ENCODE assay signal across 9 cellular contexts in genomic region chr1:203321273-203322052, GRCh38. TPM values are rescaled to one million over a fixed set of nuclear protein-coding genes. Genes with fewer than 3 reads are reported as not detected.
DNase-seq lines count a peak whose midpoint lies in the region; ATAC-seq and TF ChIP-seq lines count a peak whose summit lies in the region.
"Had no signal": no experiment of that assay in that cellular context is flagged by ENCODE, and none has a peak within 500 bp of the region (broad histone marks: within the 10 kb centered on the region; RNA-seq: fewer than 3 reads in every experiment).

No MANE protein-coding gene starts in this region.

- no peaks in the 10 kb centered on the region for H3K9me3 Mint-ChIP-seq in activated CD4-positive, alpha-beta T cell treated with anti-CD3 and anti-CD28 coated beads for 36 hours (ENCODE audit: low read depth)

- H4K20me1 ChIP-seq in GM23248 (ENCODE audit: insufficient read depth) = no peaks in the 10 kb centered on the region

- H3K4me1 Mint-ChIP-seq in activated CD4-positive, alpha-beta T cell treated with anti-CD3 and anti-CD28 coated beads for 36 hours = peaks cover 83% of the 10 kb centered on the region

- H3K4me3 Mint-ChIP-seq in activated CD4-positive, alpha-beta T cell treated with anti-CD3 and anti-CD28 coated beads for 36 hours = peak overlapping the region; percentile 29

- H3K27ac Mint-ChIP-seq in activated CD4-positive, alpha-beta T cell treated with anti-CD3 and anti-CD28 coated beads for 36 hours = peak overlapping the region; percentile 80

- H3K9me3 ChIP-seq in SJCRH30 (replicated peaks) = no peaks in the 10 kb centered on the region
- no peaks in the 10 kb centered on the region for H3K9me3 ChIP-seq in gastroesophageal sphincter
- no peaks in the 10 kb centered on the region for H3K9me3 ChIP-seq in stomach
- H3K9me3 ChIP-seq in GM23248 (ENCODE audit: low read depth) = no peaks in the 10 kb centered on the region
- H3K9me3 ChIP-seq: A549 had no signal

- no peak overlapping the region for H3K4me3 ChIP-seq in SJCRH30
- no peak overlapping the region for H3K4me3 ChIP-seq in gastroesophageal sphincter
- no peak overlapping the region for H3K4me3 ChIP-seq in stomach
- no peak overlapping the region for H3K4me3 ChIP-seq in GM23248
- H3K4me3 ChIP-seq: A549 had no signal

- no peak overlapping the region for H3K9ac ChIP-seq in GM23248

- POLR2A ChIA-PET in activated CD4-positive, alpha-beta T cell treated with anti-CD3 and anti-CD28 coated beads for 36 hours (lab: Charles Lee) = interaction anchor here (1.0 to 3.2 kb wide), 4 partner anchors 13 to 44 kb away, joined by 3 to 63 read pairs (median 10); partner anchors contain the start of gene BTG2

- H3K36me3 ChIP-seq in SJCRH30 (no peaks in the 10 kb centered on the region), gastroesophageal sphincter (no peaks in the 10 kb centered on the region), stomach (no peaks in the 10 kb centered on the region), GM23248 (ENCODE audit: low read depth) (no peaks in the 10 kb centered on the region)

- no peak for ATAC-seq in activated CD4-positive, alpha-beta T cell treated with anti-CD3 and anti-CD28 coated beads for 36 hours
- ATAC-seq in gastroesophageal sphincter (no peak), GM21367 (IDR thresholded peaks at IDR 0.05; ENCODE audit: unreplicated experiment) (no peak)
- ATAC-seq: A549 had no signal

- no peak overlapping the region for H3K4me2 ChIP-seq in GM23248 (ENCODE audit: unreplicated experiment)
- H3K4me2 ChIP-seq: A549 had no signal

- peak overlapping the region; percentile 42 for H3K27ac ChIP-seq in SJCRH30
- peak overlapping the region in 3 of 4 donors; percentile 66 to 98 (median 86) for H3K27ac ChIP-seq in gastroesophageal sphincter
- peak overlapping the region; percentile 63 to 98 (median 96) for H3K27ac ChIP-seq in stomach
- no peak overlapping the region for H3K27ac ChIP-seq in GM23248
- H3K27ac ChIP-seq: A549 had no signal

- no peak for TF ChIP-seq EP300 in gastroesophageal sphincter (IDR thresholded peaks at IDR 0.05)
- no peak for TF ChIP-seq EP300 in stomach (IDR thresholded peaks at IDR 0.05)

- DNase-seq in activated CD4-positive, alpha-beta T cell treated with anti-CD3 and anti-CD28 coated beads for 36 hours = no peak
- no peak for DNase-seq in activated CD4-positive, alpha-beta T cell treated with anti-CD3 and anti-CD28 coated beads, Interleukin-2, amount 50 U/mL, for 1 hour
- no peak for DNase-seq in SJCRH30
- no peak for DNase-seq in stomach
- no peak for DNase-seq in GM23248
- no peak for DNase-seq in iPS-NIHi7 (ENCODE audit: extremely low spot score)

- H3F3A ChIP-seq in GM23248 (ENCODE audit: insufficient read depth) = no peaks in the 10 kb centered on the region

- H3K79me2 ChIP-seq in GM23248 (ENCODE audit: insufficient read depth) = no peaks in the 10 kb centered on the region

- no peaks in the 10 kb centered on the region for H3K9me2 ChIP-seq in GM23248 (ENCODE audit: insufficient read depth)

- H3K4me1 ChIP-seq in SJCRH30 (peaks cover 62% of the 10 kb centered on the region), gastroesophageal sphincter (peaks cover 3 to 78% (median 33%) of the 10 kb centered on the region in 3 donors), stomach (peaks cover 82 to 95% (median 85%) of the 10 kb centered on the region in 4 donors), GM23248 (ENCODE audit: insufficient read depth) (no peaks in the 10 kb centered on the region)

- WGBS in gastroesophageal sphincter (ENCODE audit: low coverage in 1 of 2), 2 donors = 91 to 100% methylated on average over 1 to 4 of the region's 6 CpGs
- 49 to 72% (median 57%) methylated on average over 6 of the region's 6 CpGs for WGBS in stomach, 5 donors
- WGBS in GM23248 (ENCODE audit: low coverage in 1 of 2, low lambda C conversion rate in 2 of 2, missing lambda C conversion rate in 2 of 2), 2 experiments = 50 to 58% methylated on average over 6 of the region's 6 CpGs

- CTCF ChIA-PET in activated CD4-positive, alpha-beta T cell treated with anti-CD3 and anti-CD28 coated beads for 36 hours (lab: Charles Lee) = interaction anchor here (0.6 to 9.9 kb wide), 10 partner anchors 12 to 1107 kb away, joined by 3 to 249 read pairs (median 4); no protein-coding TSS in a partner anchor

- no peaks in the 10 kb centered on the region for H3K27me3 Mint-ChIP-seq in activated CD4-positive, alpha-beta T cell treated with anti-CD3 and anti-CD28 coated beads for 36 hours

- TF ChIP-seq CTCF in gastroesophageal sphincter (IDR thresholded peaks at IDR 0.05) (no peak), stomach (IDR thresholded peaks at IDR 0.05) (no peak)

- no peak overlapping the region for H2AFZ ChIP-seq in GM23248

- intact Hi-C loops in activated CD4-positive, alpha-beta T cell treated with anti-CD3 and anti-CD28 coated beads for 36 hours (cut with DNase I, micrococcal nuclease) = loop anchor here in 1 of 2 experiments (10.0 kb wide), 2 partner anchors 1183 to 1963 kb away; no protein-coding TSS in a partner anchor
- intact Hi-C loops in stomach (cut with DNase I; ENCODE audit: low total_unique reads) = no loop called here

- no peaks in the 10 kb centered on the region for H3K36me3 Mint-ChIP-seq in activated CD4-positive, alpha-beta T cell treated with anti-CD3 and anti-CD28 coated beads for 36 hours (ENCODE audit: low read depth)

- TF ChIP-seq POLR2A in gastroesophageal sphincter (IDR thresholded peaks at IDR 0.05) = no peak
- no peak for TF ChIP-seq POLR2A in stomach (IDR thresholded peaks at IDR 0.05)

- in situ Hi-C loops in GM23248 (cut with MboI) = no loop called here

- H3K27me3 ChIP-seq in SJCRH30 (no peaks in the 10 kb centered on the region), gastroesophageal sphincter (no peaks in the 10 kb centered on the region), stomach (no peaks in the 10 kb centered on the region), GM23248 (replicated peaks; ENCODE audit: insufficient read depth) (peaks cover 57% of the 10 kb centered on the region)

RNA-seq across cellular contexts. Expression of gene BTG2, which starts 16.1 kb away (rescaled TPM):
- 100 to 1,000 TPM; 114 to 142 TPM for total RNA-seq in activated CD4-positive, alpha-beta T cell treated with anti-CD3 and anti-CD28 coated beads for 36 hours
- total RNA-seq in SJCRH30 (2014; rRNA removed; shearing (Covaris generic)) = 59.8 and 63.1 TPM in 2 replicates
- total RNA-seq in gastroesophageal sphincter (100 to 1,000 TPM in 3 of 4 donors, 10 to 100 TPM in 1; 74.5 to 169 (median 116) TPM), stomach (100 to 1,000 TPM in 3 of 5 donors, 10 to 100 TPM in 2; 80.2 to 231 (median 113) TPM)
- polyA plus RNA-seq in stomach (10 to 100 TPM; 46.4 to 78.9 (median 58.6) TPM), GM23248 (2016; fragmentation: Nextera tagmentation; extraction: Ambion mirVana) (7.5 and 7.9 TPM in 2 replicates)
- 5.0 and 7.8 TPM in 2 replicates for total RNA-seq in GM23248 (2014; rRNA removed; shearing (Covaris generic))

RNA-seq across cellular contexts. Expression of gene FMOD, which starts 29.5 kb away (rescaled TPM):
- total RNA-seq in activated CD4-positive, alpha-beta T cell treated with anti-CD3 and anti-CD28 coated beads for 36 hours = under 1 TPM; 0.87 to 0.98 TPM
- total RNA-seq in SJCRH30 (2014; rRNA removed; shearing (Covaris generic)) = 7.5 and 7.6 TPM in 2 replicates
- 10 to 100 TPM; 19.3 to 53.6 (median 37.9) TPM for total RNA-seq in gastroesophageal sphincter
- 100 to 1,000 TPM in 1 of 5 donors, 10 to 100 TPM in 4; 14.7 to 422 (median 54.9) TPM for total RNA-seq in stomach
- 10 to 100 TPM; 30.1 to 39.7 (median 35.6) TPM for polyA plus RNA-seq in stomach
- total RNA-seq in GM23248 (2014; rRNA removed; shearing (Covaris generic)) = 12.1 and 14.6 TPM in 2 replicates
- polyA plus RNA-seq in GM23248 (2016; fragmentation: Nextera tagmentation; extraction: Ambion mirVana) = 11.2 and 11.4 TPM in 2 replicates
